In the genomic region with DNA sequence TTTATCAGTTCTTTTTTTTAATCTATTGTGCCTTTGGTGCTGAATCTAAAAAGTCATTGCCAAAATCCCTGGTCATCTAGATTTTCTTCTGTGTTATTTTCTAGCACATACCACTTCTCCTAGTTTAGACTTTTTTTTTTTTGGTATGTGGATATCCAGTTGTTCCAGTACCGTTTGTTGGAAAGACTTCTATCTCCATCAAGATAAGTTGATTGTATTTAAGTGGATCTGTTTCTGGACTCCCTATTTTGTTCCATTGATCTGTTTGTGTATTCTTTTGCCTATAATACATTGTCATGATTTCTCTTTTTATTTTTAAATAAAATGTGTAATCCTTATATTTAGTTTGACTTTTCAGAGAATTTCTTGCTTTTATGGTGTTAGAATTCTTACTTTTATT, we compare ENCODE assay signal across 19 cellular contexts.
"Had no signal": no experiment of that assay in that cellular context is flagged by ENCODE, and none has a peak within 500 bp of the region (broad histone marks: within the 10 kb centered on the region; RNA-seq: fewer than 3 reads in every experiment).

No MANE protein-coding gene starts in this region.

- H3K4me3 ChIP-seq: dorsolateral prefrontal cortex, hepatocyte, left ventricle myocardium inferior, lung, sigmoid colon, skin epidermis had no signal

- H3K36me3 ChIP-seq: left ventricle myocardium inferior, neutrophil had no signal

- H3K4me2 ChIP-seq: hepatocyte had no signal

- H3K27me3 ChIP-seq: dorsolateral prefrontal cortex, hepatocyte, neutrophil, sigmoid colon had no signal

- H3K27ac ChIP-seq: dorsolateral prefrontal cortex, epithelial cell of prostate, hepatocyte, left ventricle myocardium inferior, sigmoid colon, skin epidermis had no signal

- DNase-seq: cortex of kidney; dorsolateral prefrontal cortex; effector CD8-positive, alpha-beta T cell; foreskin melanocyte; head of caudate nucleus; kidney; left cardiac atrium; left ventricle myocardium inferior; mesenchymal stem cell; midbrain; sigmoid colon; stimulated activated CD4-positive, alpha-beta T cell treated with anti-CD3 and anti-CD28 coated beads, Interleukin-12 subunit alpha, Interleukin-12 subunit beta, amount 100 ng/mL, for 4 hours; stimulated activated naive CD4-positive, alpha-beta T cell treated with Interleukin-2 at 50 U/mL for 16 hours; trophoblast cell had no signal

- ATAC-seq: left cardiac atrium had no signal

- H3K9me3 ChIP-seq: left ventricle myocardium inferior, neutrophil, sigmoid colon had no signal

- H2AFZ ChIP-seq: hepatocyte had no signal
